1 cellular context compared by ENCODE assay signal in the genomic region with DNA sequence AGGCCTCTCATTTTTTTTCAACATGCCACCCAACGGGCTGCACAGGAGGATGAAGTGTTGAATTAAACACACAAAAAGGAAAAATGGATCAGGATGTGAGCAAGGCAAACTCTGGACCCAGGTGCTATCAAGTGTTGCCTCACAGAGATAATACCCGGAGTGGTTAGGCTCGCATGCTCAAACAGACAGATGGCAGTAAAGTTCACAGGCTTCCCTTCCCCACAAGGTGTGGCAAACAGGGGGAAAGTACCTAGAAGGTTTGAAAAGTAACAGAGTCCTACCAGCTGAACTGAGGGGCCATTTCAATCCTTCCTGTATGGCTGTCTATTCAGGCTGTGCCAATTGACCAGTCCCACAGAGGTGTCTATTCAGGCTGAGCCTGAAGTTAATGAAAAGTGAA.
TF ChIP-seq lines count a peak whose summit lies in the region.

No MANE protein-coding gene starts in this region.

TF ChIP-seq in SK-N-SH treated with all-trans-retinoic acid at 6 μM for 48 hours, 23 proteins besides CTCF, POLR2A, EP300 and RAD21 (continued from another document):
- TF ChIP-seq POU6F1 (CRISPR knock-in tag; IDR thresholded peaks at IDR 0.05; ENCODE audit: borderline replicate concordance, low read depth) (no peak), TOX (CRISPR knock-in tag; IDR thresholded peaks at IDR 0.05; ENCODE audit: borderline replicate concordance) (no peak), TCF4 (CRISPR knock-in tag; IDR thresholded peaks at IDR 0.05; ENCODE audit: borderline replicate concordance) (no peak), ZNF8 (CRISPR knock-in tag; IDR thresholded peaks at IDR 0.05) (no peak), BACH2 (CRISPR knock-in tag; IDR thresholded peaks at IDR 0.05; ENCODE audit: borderline replicate concordance) (no peak)
TF ChIP-seq in SK-N-SH treated with all-trans-retinoic acid at 6 μM for 48 hours: peak in this region for 0.
